8 cellular contexts compared by ENCODE assay signal in genomic region chr20:59955131-59955796, GRCh38. TPM values are rescaled to one million over a fixed set of nuclear protein-coding genes. Genes with fewer than 3 reads are reported as not detected.
DNase-seq lines count a peak whose midpoint lies in the region; ATAC-seq and TF ChIP-seq lines count a peak whose summit lies in the region.

No MANE protein-coding gene starts in this region.

- ATAC-seq in HCT116 (peak; percentile 98), GM21576 (IDR thresholded peaks at IDR 0.05; ENCODE audit: unreplicated experiment) (no peak), HG03439 (IDR thresholded peaks at IDR 0.05; ENCODE audit: unreplicated experiment) (no peak)

- POLR2A ChIA-PET in BJ (lab: Charles Lee): no interaction called here
- POLR2A ChIA-PET in HCT116 (lab: Charles Lee): no interaction called here

- H3K36me3 ChIP-seq in BJ (ENCODE audit: control insufficient read depth, insufficient read depth, low read length) (no peaks in the 10 kb centered on the region), HCT116 (ENCODE audit: control insufficient read depth in 1 of 2, insufficient read depth in 2 of 2, low read length in 2 of 2) (no peaks in the 10 kb centered on the region)

- H3K4me2 ChIP-seq in HCT116 (ENCODE audit: low read length): no peak overlapping the region

- CTCF ChIA-PET in BJ (lab: Yijun Ruan, JAX): interaction anchor here (0.6 to 2.6 kb wide), 9 partner anchors 8 to 101 kb away, joined by 3 to 11 read pairs (median 4); partner anchors contain the start of gene SYCP2
- CTCF ChIA-PET in HCT116 (lab: Charles Lee): interaction anchor here (0.7 to 2.2 kb wide), 8 partner anchors 8 to 256 kb away, joined by 3 to 9 read pairs (median 4); partner anchors contain the start of genes FAM217B, PPP1R3D and SYCP2

- H3K4me3 ChIP-seq in BJ (ENCODE audit: low read depth, low read length): no peak overlapping the region
- H3K4me3 ChIP-seq in HCT116 (replicated peaks in 1 of 2; ENCODE audit: low read depth in 1 of 2, low read length in 2 of 2): no peak overlapping the region

- no peaks in the 10 kb centered on the region for H3K79me2 ChIP-seq in HCT116 (ENCODE audit: insufficient read depth, low read length)

- intact Hi-C loops in HCT116 (cut with micrococcal nuclease): no loop called here

- DNase-seq in BJ (ENCODE audit: low read depth): no peak
- peak; percentile 12 for DNase-seq in HCT116 (ENCODE audit: low read depth, low spot score)
- peak; percentile 47 for DNase-seq in RPMI7951 (ENCODE audit: low read depth)
- peak; percentile 31 for DNase-seq in iPS-NIHi7 (ENCODE audit: extremely low spot score)
- no peak for DNase-seq in GDM1 (lab: John Stamatoyannopoulos, UW)
- DNase-seq in effector CD4-positive, alpha-beta T cell: no peak

- no peaks in the 10 kb centered on the region for H3K9me2 ChIP-seq in HCT116 (ENCODE audit: insufficient read depth)

- TF ChIP-seq CTCF in BJ (IDR thresholded peaks at IDR 0.05; ENCODE audit: insufficient read depth, low read depth, low read length) (peak; percentile 38), HCT116 (IDR thresholded peaks at IDR 0.05 in 2 of 3, conservative IDR thresholded peaks at IDR 0.05 in 1 of 3; ENCODE audit: borderline replicate concordance in 1 of 3, insufficient read depth in 1 of 3, low read depth in 2 of 3, low read length in 2 of 3) (peak; percentile 10 to 48 (median 42); a peak in 4 of 6 replicates)

- no peaks in the 10 kb centered on the region for H3K9me3 ChIP-seq in HCT116 (ENCODE audit: control insufficient read depth in 1 of 2, insufficient read depth in 1 of 2, low read depth in 1 of 2, low read length in 2 of 2)

- H2AFZ ChIP-seq in HCT116 (ENCODE audit: low read depth, low read length, poor library complexity, severe bottlenecking): no peak overlapping the region

- peak; percentile 41 for TF ChIP-seq RAD21 in HCT116 (IDR thresholded peaks at IDR 0.05; ENCODE audit: low read depth)

- no peak for TF ChIP-seq POLR2A in HCT116 (IDR thresholded peaks at IDR 0.05; ENCODE audit: borderline replicate concordance, extremely low read depth, insufficient read depth, insufficient read length)

- no TSS peak for BruUV-seq in HCT116 (replicated peaks; lab: Mats Ljungman, UMichigan)

- no peaks in the 10 kb centered on the region for H3K4me1 ChIP-seq in HCT116 (ENCODE audit: control insufficient read depth in 1 of 2, insufficient read depth in 2 of 2, low read length in 2 of 2)

- H3K9ac ChIP-seq in HCT116 (ENCODE audit: low read length): no peak overlapping the region

- no peaks in the 10 kb centered on the region for H3K27me3 ChIP-seq in BJ (ENCODE audit: control insufficient read depth, insufficient read depth, low read length)
- H3K27me3 ChIP-seq in HCT116 (ENCODE audit: insufficient read depth, low read length): peaks cover 8% of the 10 kb centered on the region

- H4K20me1 ChIP-seq in HCT116 (ENCODE audit: insufficient read depth): no peaks in the 10 kb centered on the region

- H3K27ac ChIP-seq in HCT116 (ENCODE audit: low read depth, low read length): no peak overlapping the region

- RAD21 ChIA-PET in HCT116 (lab: Charles Lee; ENCODE audit: low non-redundant PET in 1 of 2, low total read pairs in 2 of 2, uncharacterized antibody in 2 of 2, unreplicated experiment in 2 of 2): no interaction called here

TF ChIP-seq in HCT116, 20 proteins besides CTCF, POLR2A, EP300 and RAD21:
- TF ChIP-seq EZH2phosphoT487 (IDR thresholded peaks at IDR 0.05; ENCODE audit: borderline replicate concordance) (no peak), MAX (IDR thresholded peaks at IDR 0.05) (no peak), CBX3 (IDR thresholded peaks at IDR 0.05; ENCODE audit: low read depth) (no peak), ELF1 (IDR thresholded peaks at IDR 0.05; ENCODE audit: borderline replicate concordance, low read depth) (no peak), CEBPB (IDR thresholded peaks at IDR 0.05; ENCODE audit: low read depth) (no peak), EZH2 (IDR thresholded peaks at IDR 0.05) (no peak), ZNF274 (IDR thresholded peaks at IDR 0.05; ENCODE audit: low read depth, low read length) (no peak), TCF7L2 (IDR thresholded peaks at IDR 0.05; ENCODE audit: borderline replicate concordance, extremely low read depth, insufficient read depth, insufficient read length) (no peak), ATF3 (IDR thresholded peaks at IDR 0.05) (no peak), YY1 (IDR thresholded peaks at IDR 0.05; ENCODE audit: extremely low read depth, insufficient replicate concordance, low read depth, low read length) (no peak), SRF (IDR thresholded peaks at IDR 0.05; ENCODE audit: low read depth) (no peak), SIN3A (IDR thresholded peaks at IDR 0.05; ENCODE audit: low read depth) (no peak), POLR2AphosphoS5 (IDR thresholded peaks at IDR 0.05; ENCODE audit: low read depth, low read length) (no peak), JUND (IDR thresholded peaks at IDR 0.05) (no peak), ZBTB33 (IDR thresholded peaks at IDR 0.05; ENCODE audit: extremely low read depth, insufficient replicate concordance, low read length) (no peak), SP1 (IDR thresholded peaks at IDR 0.05; ENCODE audit: low read depth) (no peak), REST (IDR thresholded peaks at IDR 0.05; ENCODE audit: low read depth) (no peak), FOSL1 (IDR thresholded peaks at IDR 0.05; ENCODE audit: low read depth) (no peak)

RNA-seq across cellular contexts. Expression of gene CDH26, which starts 3.0 kb away (rescaled TPM):
- 0.17 and 0.18 TPM in 2 replicates for polyA plus RNA-seq in BJ (2011; rRNA removed)
- 0.26 and 0.28 TPM in 2 replicates for polyA minus RNA-seq in BJ (2011; rRNA and poly(A)+ RNA removed)
- 0.34 TPM for total RNA-seq in HCT116 (2021; ENCODE audit: unreplicated experiment)
- polyA plus RNA-seq in HCT116 (2012): 0.16 and 0.26 TPM in 2 replicates
- total RNA-seq in RPMI7951 (2014; rRNA removed; shearing (Covaris generic)): not detected in 2 replicates

RNA-seq across cellular contexts. Expression of gene FAM217B, which starts 15.1 kb away (rescaled TPM):
- 5.5 and 9.2 TPM in 2 replicates for polyA plus RNA-seq in BJ (2011; rRNA removed)
- 2.7 and 3.8 TPM in 2 replicates for polyA minus RNA-seq in BJ (2011; rRNA and poly(A)+ RNA removed)
- total RNA-seq in HCT116 (2021; ENCODE audit: unreplicated experiment): 8.1 TPM
- polyA plus RNA-seq in HCT116 (2012): 1.8 and 2.5 TPM in 2 replicates
- total RNA-seq in RPMI7951 (2014; rRNA removed; shearing (Covaris generic)): 9.0 and 12.6 TPM in 2 replicates

RNA-seq across cellular contexts. Expression of gene PPP1R3D, which starts 15.2 kb away (rescaled TPM):
- 2.2 and 2.9 TPM in 2 replicates for polyA plus RNA-seq in BJ (2011; rRNA removed)
- polyA minus RNA-seq in BJ (2011; rRNA and poly(A)+ RNA removed): 2.0 and 2.4 TPM in 2 replicates
- 2.7 TPM for total RNA-seq in HCT116 (2021; ENCODE audit: unreplicated experiment)
- polyA plus RNA-seq in HCT116 (2012): 0.97 and 1.1 TPM in 2 replicates
- 6.4 and 7.1 TPM in 2 replicates for total RNA-seq in RPMI7951 (2014; rRNA removed; shearing (Covaris generic))

RNA-seq across cellular contexts. Expression of gene SYCP2, which starts 21.8 kb away (rescaled TPM):
- 0.47 and 1.2 TPM in 2 replicates for polyA plus RNA-seq in BJ (2011; rRNA removed)
- 0.09 and 0.72 TPM in 2 replicates for polyA minus RNA-seq in BJ (2011; rRNA and poly(A)+ RNA removed)
- 0.59 TPM for total RNA-seq in HCT116 (2021; ENCODE audit: unreplicated experiment)
- polyA plus RNA-seq in HCT116 (2012): 0.13 TPM in 1 of 2 replicates, not detected in the other
- total RNA-seq in RPMI7951 (2014; rRNA removed; shearing (Covaris generic)): 6.2 and 10.1 TPM in 2 replicates

Comparison
In these comparisons a context has a peak if more than half of its experiments do, and no peak if none do; other contexts are left out.
1. DNase-seq: peak in HCT116 (single experiment), RPMI7951 (single experiment) and iPS-NIHi7 (single experiment); none in BJ (single experiment), GDM1 (single experiment) and effector CD4-positive, alpha-beta T cell (single experiment).